In genomic region chr18:74368901-74369705, GRCh38 we compare ENCODE assay signal across 20 cellular contexts. TPM values are rescaled to one million over a fixed set of nuclear protein-coding genes. Genes with fewer than 3 reads are reported as not detected.
A peak's percentile ranks its signal among the peaks of the same experiment; 100 is the strongest.
DNase-seq lines count a peak whose midpoint lies in the region; ATAC-seq and TF ChIP-seq lines count a peak whose summit lies in the region.
"Had no signal": no experiment of that assay in that cellular context is flagged by ENCODE, and none has a peak within 500 bp of the region (broad histone marks: within the 10 kb centered on the region; RNA-seq: fewer than 3 reads in every experiment).

No MANE protein-coding gene starts in this region.

- peak overlapping the region; percentile 4 to 77 for H3K9ac ChIP-seq in liver (ENCODE audit: low read depth in 1 of 2, low read length in 2 of 2)
- H3K9ac ChIP-seq in Karpas-422 (ENCODE audit: low read length), result no peak overlapping the region

- H3K79me2 ChIP-seq in Karpas-422 (ENCODE audit: low read length), result no peaks in the 10 kb centered on the region

- in situ Hi-C loops in brain microvascular endothelial cell (cut with HindIII; ENCODE audit: low pct_ligation_motif_present, low sequenced_read_pairs), result no loop called here

- peak; percentile 20 to 42 for TF ChIP-seq RAD21 in liver (IDR thresholded peaks at IDR 0.05)

- no peak overlapping the region for H3K4me2 ChIP-seq in Karpas-422 (ENCODE audit: low read depth, low read length, poor library complexity, severe bottlenecking)

- 15% methylated on average over 13 of the region's 13 CpGs for WGBS in liver
- WGBS in spleen, 5 donors, result 53 to 62% (median 57%) methylated on average over 13 of the region's 13 CpGs

- peaks cover 2% of the 10 kb centered on the region for H3K36me3 Mint-ChIP-seq in activated CD4-positive, alpha-beta T cell treated with anti-CD3 and anti-CD28 coated beads, Interleukin-2, amount 10 ng/mL, durations not matched to agents 7 days and 5 days (ENCODE audit: low read depth)
- no peaks in the 10 kb centered on the region for H3K36me3 Mint-ChIP-seq in activated naive CD8-positive, alpha-beta T cell treated with anti-CD3 and anti-CD28 coated beads for 36 hours
- H3K36me3 Mint-ChIP-seq: natural killer cell treated with Interleukin-12 subunit alpha and Interleukin-12 subunit beta and Interleukin-15 and Interleukin-18, amount 100 ng/mL, for 72 hours had no signal

- intact Hi-C loops in spleen (cut with DNase I; ENCODE audit: low total_unique reads), result no loop called here

- TF ChIP-seq CTCF in liver (IDR thresholded peaks at IDR 0.05; ENCODE audit: low read depth, low read length, missing input control) (no peak), spleen (IDR thresholded peaks at IDR 0.05 in 8 of 11, conservative IDR thresholded peaks at IDR 0.05 in 3 of 11) (no peak), brain microvascular endothelial cell (IDR thresholded peaks at IDR 0.05; ENCODE audit: low read depth, low read length, missing control alignments) (no peak)

- no peaks in the 10 kb centered on the region for H4K20me1 ChIP-seq in Karpas-422 (ENCODE audit: insufficient read depth, low read depth, low read length)

- H3K9me2 ChIP-seq in Karpas-422 (replicated peaks; ENCODE audit: insufficient read depth, low read length), result no peaks in the 10 kb centered on the region

- H3K27ac Mint-ChIP-seq in activated CD4-positive, alpha-beta T cell treated with anti-CD3 and anti-CD28 coated beads, Interleukin-2, amount 10 ng/mL, durations not matched to agents 7 days and 5 days, result no peak overlapping the region
- H3K27ac Mint-ChIP-seq in activated naive CD8-positive, alpha-beta T cell treated with anti-CD3 and anti-CD28 coated beads for 36 hours, result peak overlapping the region; percentile 72
- H3K27ac Mint-ChIP-seq in stimulated activated naive CD8-positive, alpha-beta T cell treated with anti-CD3 and anti-CD28 coated beads, Interleukin-15, amount 100 ng/mL, for 72 hours, result peak overlapping the region; percentile 35 to 55
- H3K27ac Mint-ChIP-seq: natural killer cell treated with Interleukin-12 subunit alpha and Interleukin-12 subunit beta and Interleukin-15 and Interleukin-18, amount 100 ng/mL, for 72 hours had no signal

- H3K9me3 ChIP-seq in liver (ENCODE audit: control insufficient read depth in 4 of 4, low read length in 3 of 4), result no peaks in the 10 kb centered on the region
- no peaks in the 10 kb centered on the region for H3K9me3 ChIP-seq in spleen
- no peaks in the 10 kb centered on the region for H3K9me3 ChIP-seq in Karpas-422 (ENCODE audit: low read length)
- H3K9me3 ChIP-seq: heart left ventricle, right atrium auricular region, SJSA1 had no signal

- H3K4me1 ChIP-seq in liver (ENCODE audit: control insufficient read depth in 4 of 4, insufficient read depth in 4 of 4, low read length in 3 of 4), result peaks cover 0 to 12% (median 7%) of the 10 kb centered on the region in 4 donors
- H3K4me1 ChIP-seq in spleen, result peaks cover 0 to 9% (median 0%) of the 10 kb centered on the region in 6 donors
- H3K4me1 ChIP-seq in Karpas-422 (ENCODE audit: low read length), result peaks cover 13% of the 10 kb centered on the region
- H3K4me1 ChIP-seq: right atrium auricular region, SJSA1 had no signal

- no peaks in the 10 kb centered on the region for H3K36me3 ChIP-seq in liver (ENCODE audit: control insufficient read depth in 4 of 4, insufficient read depth in 3 of 4, low read depth in 1 of 4, low read length in 3 of 4)
- no peaks in the 10 kb centered on the region for H3K36me3 ChIP-seq in spleen
- H3K36me3 ChIP-seq in brain microvascular endothelial cell (replicated peaks), result no peaks in the 10 kb centered on the region
- H3K36me3 ChIP-seq in Karpas-422 (ENCODE audit: insufficient read depth, low read length), result no peaks in the 10 kb centered on the region
- H3K36me3 ChIP-seq: heart left ventricle, right atrium auricular region, SJSA1 had no signal

- CTCF ChIA-PET in activated CD4-positive, alpha-beta T cell treated with anti-CD3 and anti-CD28 coated beads, Interleukin-2, amount 10 ng/mL, durations not matched to agents 7 days and 5 days (lab: Charles Lee), result interaction anchor here (0.6 to 1.9 kb wide), 3 partner anchors 9 to 170 kb away, joined by 3 to 4 read pairs (median 3); no protein-coding TSS in a partner anchor

- no peak overlapping the region for H3K4me3 Mint-ChIP-seq in activated CD4-positive, alpha-beta T cell treated with anti-CD3 and anti-CD28 coated beads, Interleukin-2, amount 10 ng/mL, durations not matched to agents 7 days and 5 days
- no peak overlapping the region for H3K4me3 Mint-ChIP-seq in activated naive CD8-positive, alpha-beta T cell treated with anti-CD3 and anti-CD28 coated beads for 36 hours
- peak overlapping the region; percentile 31 to 39 for H3K4me3 Mint-ChIP-seq in stimulated activated naive CD8-positive, alpha-beta T cell treated with anti-CD3 and anti-CD28 coated beads, Interleukin-15, amount 100 ng/mL, for 72 hours
- H3K4me3 Mint-ChIP-seq: natural killer cell treated with Interleukin-12 subunit alpha and Interleukin-12 subunit beta and Interleukin-15 and Interleukin-18, amount 100 ng/mL, for 72 hours had no signal

- DNase-seq in activated CD4-positive, alpha-beta T cell treated with anti-CD3 and anti-CD28 coated beads, Interleukin-2, amount 10 ng/mL, durations not matched to agents 7 days and 5 days, result peak; percentile 3
- no peak for DNase-seq in activated CD4-positive, alpha-beta T cell treated with anti-CD3 and anti-CD28 coated beads, Interleukin-2, amount 50 U/mL, for 1 hour
- DNase-seq in activated naive CD8-positive, alpha-beta T cell treated with anti-CD3 and anti-CD28 coated beads for 36 hours, result no peak
- no peak for DNase-seq in stimulated activated naive CD8-positive, alpha-beta T cell treated with anti-CD3 and anti-CD28 coated beads, Interleukin-15, amount 100 ng/mL, for 72 hours
- DNase-seq in spleen (no peak), brain microvascular endothelial cell (no peak), Karpas-422 (no peak)
- DNase-seq: activated CD8-positive, alpha-beta memory T cell treated with anti-CD3 and anti-CD28 coated beads, Interleukin-2, amount 50 U/mL, for 48 hours; activated naive CD8-positive, alpha-beta T cell treated with anti-CD3 and anti-CD28 coated beads, Interleukin-2, amount 10 ng/mL, durations not matched to agents 7 days and 5 days; GDM1; heart left ventricle; NCI-H1048; stimulated activated CD4-positive, alpha-beta T cell treated with anti-CD3 and anti-CD28 coated beads, Interleukin-4, amount 100 ng/mL, for 24 hours had no signal

- no peaks in the 10 kb centered on the region for H3K27me3 ChIP-seq in liver (ENCODE audit: control insufficient read depth in 4 of 4, insufficient read depth in 4 of 4, low read length in 3 of 4)
- peaks cover 0 to 4% (median 0%) of the 10 kb centered on the region in 7 donors for H3K27me3 ChIP-seq in spleen (replicated peaks in 1 of 7)
- no peaks in the 10 kb centered on the region for H3K27me3 ChIP-seq in brain microvascular endothelial cell (replicated peaks)
- H3K27me3 ChIP-seq in Karpas-422 (ENCODE audit: low read length), result no peaks in the 10 kb centered on the region
- H3K27me3 ChIP-seq: heart left ventricle, right atrium auricular region had no signal

- no peak for ATAC-seq in stimulated activated naive CD8-positive, alpha-beta T cell treated with anti-CD3 and anti-CD28 coated beads, Interleukin-15, amount 100 ng/mL, for 72 hours
- ATAC-seq: natural killer cell treated with Interleukin-12 subunit alpha and Interleukin-12 subunit beta and Interleukin-15 and Interleukin-18, amount 100 ng/mL, for 72 hours had no signal

- peak overlapping the region; percentile 26 to 28 (median 28) for H3K4me3 ChIP-seq in liver (ENCODE audit: low read depth in 1 of 3, low read length in 3 of 3)
- no peak overlapping the region for H3K4me3 ChIP-seq in spleen
- no peak overlapping the region for H3K4me3 ChIP-seq in brain microvascular endothelial cell (ENCODE audit: low read depth, low read length)
- no peak overlapping the region for H3K4me3 ChIP-seq in Karpas-422 (ENCODE audit: low read length)
- H3K4me3 ChIP-seq: heart left ventricle, right atrium auricular region, SJSA1 had no signal

- H3K27me3 Mint-ChIP-seq in activated CD4-positive, alpha-beta T cell treated with anti-CD3 and anti-CD28 coated beads, Interleukin-2, amount 10 ng/mL, durations not matched to agents 7 days and 5 days, result peaks cover 12% of the 10 kb centered on the region
- H3K27me3 Mint-ChIP-seq in activated naive CD8-positive, alpha-beta T cell treated with anti-CD3 and anti-CD28 coated beads for 36 hours, result no peaks in the 10 kb centered on the region
- H3K27me3 Mint-ChIP-seq in stimulated activated naive CD8-positive, alpha-beta T cell treated with anti-CD3 and anti-CD28 coated beads, Interleukin-15, amount 100 ng/mL, for 72 hours, result peaks cover 7% of the 10 kb centered on the region
- H3K27me3 Mint-ChIP-seq: activated naive CD8-positive, alpha-beta T cell treated with anti-CD3 and anti-CD28 coated beads, Interleukin-2, amount 10 ng/mL, durations not matched to agents 7 days and 5 days had no signal

- H3K9me3 Mint-ChIP-seq in activated CD4-positive, alpha-beta T cell treated with anti-CD3 and anti-CD28 coated beads, Interleukin-2, amount 10 ng/mL, durations not matched to agents 7 days and 5 days, result no peaks in the 10 kb centered on the region
- no peaks in the 10 kb centered on the region for H3K9me3 Mint-ChIP-seq in activated naive CD8-positive, alpha-beta T cell treated with anti-CD3 and anti-CD28 coated beads for 36 hours
- H3K9me3 Mint-ChIP-seq in stimulated activated naive CD8-positive, alpha-beta T cell treated with anti-CD3 and anti-CD28 coated beads, Interleukin-15, amount 100 ng/mL, for 72 hours, result no peaks in the 10 kb centered on the region
- H3K9me3 Mint-ChIP-seq: natural killer cell treated with Interleukin-12 subunit alpha and Interleukin-12 subunit beta and Interleukin-15 and Interleukin-18, amount 100 ng/mL, for 72 hours had no signal

- H3K4me1 Mint-ChIP-seq in activated CD4-positive, alpha-beta T cell treated with anti-CD3 and anti-CD28 coated beads, Interleukin-2, amount 10 ng/mL, durations not matched to agents 7 days and 5 days, result peaks cover 37% of the 10 kb centered on the region
- H3K4me1 Mint-ChIP-seq in activated naive CD8-positive, alpha-beta T cell treated with anti-CD3 and anti-CD28 coated beads for 36 hours, result peaks cover 57% of the 10 kb centered on the region
- H3K4me1 Mint-ChIP-seq in stimulated activated naive CD8-positive, alpha-beta T cell treated with anti-CD3 and anti-CD28 coated beads, Interleukin-15, amount 100 ng/mL, for 72 hours, result peaks cover 42% of the 10 kb centered on the region

- H2AFZ ChIP-seq in Karpas-422 (ENCODE audit: low read length), result no peak overlapping the region

- TF ChIP-seq POLR2A in spleen (IDR thresholded peaks at IDR 0.05), result no peak

- POLR2A ChIA-PET in activated CD4-positive, alpha-beta T cell treated with anti-CD3 and anti-CD28 coated beads, Interleukin-2, amount 10 ng/mL, durations not matched to agents 7 days and 5 days (lab: Charles Lee), result no interaction called here

- H3K27ac ChIP-seq in liver (ENCODE audit: low read depth in 1 of 2, low read length in 2 of 2) (peak overlapping the region; percentile 69 to 82), spleen (no peak overlapping the region), brain microvascular endothelial cell (no peak overlapping the region), Karpas-422 (ENCODE audit: low read length) (no peak overlapping the region)
- H3K27ac ChIP-seq: epithelial cell of prostate, right atrium auricular region, SJSA1 had no signal

RNA-seq across cellular contexts. Expression of gene C18orf63, which starts 53.5 kb away (rescaled TPM):
- total RNA-seq in activated CD4-positive, alpha-beta T cell treated with anti-CD3 and anti-CD28 coated beads, Interleukin-2, amount 10 ng/mL, durations not matched to agents 7 days and 5 days, result not detected
- not detected for total RNA-seq in activated naive CD8-positive, alpha-beta T cell treated with anti-CD3 and anti-CD28 coated beads for 36 hours
- total RNA-seq in liver (not detected), spleen (under 1 TPM in 3 of 7 donors, not detected in 4; 0.13 to 0.18 (median 0.14) TPM)
- polyA plus RNA-seq in liver (not detected), spleen (under 1 TPM in 1 of 3 donors, not detected in 2; 0.02 TPM)
- not detected in 2 replicates for total RNA-seq in Karpas-422 (2014; rRNA removed; shearing (Covaris generic); ENCODE audit: low replicate concordance)
- total RNA-seq: activated naive CD8-positive, alpha-beta T cell treated with anti-CD3 and anti-CD28 coated beads, Interleukin-2, amount 10 ng/mL, durations not matched to agents 7 days and 5 days; cerebellum; heart left ventricle; kidney epithelial cell; natural killer cell treated with Interleukin-12 subunit alpha and Interleukin-12 subunit beta and Interleukin-15 and Interleukin-18, amount 100 ng/mL, for 72 hours; right atrium auricular region; SJSA1 had no signal
- polyA plus RNA-seq: heart left ventricle had no signal

Comparison
In these comparisons a context has a peak if more than half of its experiments do, and no peak if none do; other contexts are left out.
1. H3K4me3 Mint-ChIP-seq: peak in stimulated activated naive CD8-positive, alpha-beta T cell treated with anti-CD3 and anti-CD28 coated beads, Interleukin-15, amount 100 ng/mL, for 72 hours (2 of 2); none in activated CD4-positive, alpha-beta T cell treated with anti-CD3 and anti-CD28 coated beads, Interleukin-2, amount 10 ng/mL, durations not matched to agents 7 days and 5 days (single experiment) and activated naive CD8-positive, alpha-beta T cell treated with anti-CD3 and anti-CD28 coated beads for 36 hours (single experiment).
2. H3K27ac ChIP-seq: peak in liver (2 of 2); none in spleen (0 of 8), brain microvascular endothelial cell (single experiment) and Karpas-422 (single experiment).
3. H3K4me3 ChIP-seq: peak in liver (3 of 3); none in spleen (0 of 8), brain microvascular endothelial cell (single experiment) and Karpas-422 (single experiment).